1 cellular context compared by ENCODE assay signal in genomic region chr7:91573405-91573804, GRCh38.
TF ChIP-seq lines count a peak whose summit lies in the region.

No MANE protein-coding gene starts in this region.

TF ChIP-seq in K562, 482 proteins besides CTCF, POLR2A, EP300 and RAD21 (continued from another document):
- TF ChIP-seq PKNOX1 (IDR thresholded peaks at IDR 0.05): peak; percentile 24; the same call in 1 of the 2 replicates
- no peak for TF ChIP-seq FIP1L1 (IDR thresholded peaks at IDR 0.05; ENCODE audit: low read depth, low read length, poor library complexity, severe bottlenecking)
- no peak for TF ChIP-seq ZNF77 (CRISPR knock-in tag; IDR thresholded peaks at IDR 0.05)
